Comparison of ENCODE assay signal across 16 cellular contexts in genomic region chr16:85464342-85465305, GRCh38.
A peak's percentile ranks its signal among the peaks of the same experiment; 100 is the strongest.
DNase-seq lines count a peak whose midpoint lies in the region; ATAC-seq, FAIRE-seq and TF ChIP-seq lines count a peak whose summit lies in the region.
"Had no signal": no experiment of that assay in that cellular context is flagged by ENCODE, and none has a peak within 500 bp of the region (broad histone marks: within the 10 kb centered on the region; RNA-seq: fewer than 3 reads in every experiment).

No MANE protein-coding gene starts in this region.

- TF ChIP-seq CTCF in CD8-positive, alpha-beta T cell (IDR thresholded peaks at IDR 0.05) = no peak
- TF ChIP-seq CTCF in K562 (IDR thresholded peaks at IDR 0.05 in 2 of 3, conservative IDR thresholded peaks at IDR 0.05 in 1 of 3; ENCODE audit: insufficient read depth in 2 of 3, low read depth in 1 of 3, low read length in 3 of 3) (no peak), parathyroid adenoma (IDR thresholded peaks at IDR 0.05) (no peak), RWPE1 (conservative IDR thresholded peaks at IDR 0.05; ENCODE audit: low read depth) (no peak)

- H3K27ac ChIP-seq in CD8-positive, alpha-beta T cell (ENCODE audit: low read depth, low read length) = no peak overlapping the region
- H3K27ac ChIP-seq in K562 (ENCODE audit: extremely low read depth, low read depth, low read length) = no peak overlapping the region
- H3K27ac ChIP-seq in parathyroid adenoma = peak overlapping the region; percentile 96
- H3K27ac ChIP-seq in RWPE1 = no peak overlapping the region

- H2AFZ ChIP-seq in K562 (ENCODE audit: low read depth, low read length) = no peak overlapping the region
- no peak overlapping the region for H2AFZ ChIP-seq in parathyroid adenoma

- H4K20me1 ChIP-seq in K562 (replicated peaks; ENCODE audit: control insufficient read depth, insufficient read depth, low read length) = peaks cover 12% of the 10 kb centered on the region

- H3K79me2 ChIP-seq in K562 (ENCODE audit: control insufficient read depth, insufficient read depth, low read length) = peaks cover 56% of the 10 kb centered on the region
- peaks cover 34% of the 10 kb centered on the region for H3K79me2 ChIP-seq in parathyroid adenoma

- peaks cover 9% of the 10 kb centered on the region for H3K9me1 ChIP-seq in K562 (ENCODE audit: control insufficient read depth, insufficient read depth, low read length)

- H3K4me3 ChIP-seq in CD8-positive, alpha-beta T cell (ENCODE audit: low read depth, low read length) = no peak overlapping the region
- H3K4me3 ChIP-seq in K562 = no peak overlapping the region
- H3K4me3 ChIP-seq in parathyroid adenoma (ENCODE audit: low read depth, low read length) = peak overlapping the region; percentile 35

- CTCF ChIA-PET in CD8-positive, alpha-beta T cell (lab: Charles Lee) = interaction anchor here (0.5 to 3.5 kb wide), 7 partner anchors 9 to 296 kb away, joined by 3 to 13 read pairs (median 4); no protein-coding TSS in a partner anchor
- CTCF ChIA-PET in K562 (lab: Yijun Ruan, JAX; ENCODE audit: low intra/inter-chr PET ratio) = no interaction called here
- CTCF ChIA-PET in RWPE1 (lab: Yijun Ruan, JAX) = interaction anchor here (0.5 to 0.7 kb wide), 5 partner anchors 68 to 1553 kb away, joined by 3 to 6 read pairs (median 4); no protein-coding TSS in a partner anchor

- H3K4me1 ChIP-seq in CD8-positive, alpha-beta T cell (ENCODE audit: insufficient read depth, low read length) = peaks cover 19% of the 10 kb centered on the region
- H3K4me1 ChIP-seq in K562 (replicated peaks in 1 of 2; ENCODE audit: control insufficient read depth in 2 of 2, insufficient read depth in 2 of 2, low read length in 2 of 2) (peaks cover 42 to 65% of the 10 kb centered on the region in 2 experiments), parathyroid adenoma (peaks cover 50% of the 10 kb centered on the region)

- intact Hi-C loops in CD8-positive, alpha-beta T cell (cut with DNase I, micrococcal nuclease) = no loop called here
- intact Hi-C loops in K562 (cut with micrococcal nuclease) = loop anchor here (5.0 kb wide), 2 partner anchors 88 to 148 kb away; partner anchors contain the start of gene GSE1

- in situ Hi-C loops in K562 (cut with MboI) = no loop called here

- no peaks in the 10 kb centered on the region for H3K36me3 Mint-ChIP-seq in CD8-positive, alpha-beta T cell
- H3K36me3 Mint-ChIP-seq in activated T-cell treated with anti-CD3 and anti-CD28 coated beads, Interleukin-2, amount 50 U/mL, for 72 hours (ENCODE audit: insufficient read depth in 2 of 2) = no peaks in the 10 kb centered on the region

- H3K4me3 Mint-ChIP-seq in CD8-positive, alpha-beta T cell = peak overlapping the region; percentile 35
- H3K4me3 Mint-ChIP-seq in activated T-cell treated with anti-CD3 and anti-CD28 coated beads, Interleukin-2, amount 50 U/mL, for 72 hours = no peak overlapping the region

- TF ChIP-seq POLR2A in K562 (conservative IDR thresholded peaks at IDR 0.05) = no peak

- no peak for TF ChIP-seq RAD21 in K562 (CRISPR knock-in tag; conservative IDR thresholded peaks at IDR 0.05 in 1 of 2, IDR thresholded peaks at IDR 0.05 in 1 of 2)

- no peaks in the 10 kb centered on the region for H3K27me3 ChIP-seq in CD8-positive, alpha-beta T cell (ENCODE audit: insufficient read depth, low read length)
- H3K27me3 ChIP-seq in K562 (ENCODE audit: control insufficient read depth in 2 of 2, insufficient read depth in 2 of 2, low read length in 2 of 2) = no peaks in the 10 kb centered on the region
- H3K27me3 ChIP-seq in parathyroid adenoma (ENCODE audit: control insufficient read depth, insufficient read depth, low read length) = no peaks in the 10 kb centered on the region

- H3K27ac Mint-ChIP-seq in CD8-positive, alpha-beta T cell = no peak overlapping the region
- H3K27ac Mint-ChIP-seq in activated T-cell treated with anti-CD3 and anti-CD28 coated beads, Interleukin-2, amount 50 U/mL, for 72 hours = no peak overlapping the region

- H3K9me3 ChIP-seq in CD8-positive, alpha-beta T cell (ENCODE audit: low read length) = no peaks in the 10 kb centered on the region
- H3K9me3 ChIP-seq in K562 (replicated peaks; ENCODE audit: control insufficient read depth, insufficient read depth, low read depth, low read length) (no peaks in the 10 kb centered on the region), parathyroid adenoma (ENCODE audit: control insufficient read depth, low read length) (no peaks in the 10 kb centered on the region)

- WGBS in K562 (ENCODE audit: insufficient coverage, low coverage, missing lambda C conversion rate) = 81% methylated on average over 26 of the region's 31 CpGs

- DNase-seq in CD8-positive, alpha-beta T cell = no peak
- peak; percentile 79 for DNase-seq in DMS79 treated with DMSO at 0.1 percent for 48 hours (lab: John Stamatoyannopoulos, UW)
- no peak for DNase-seq in K562 (ENCODE audit: extremely low read depth in 1 of 4, low spot score in 3 of 4)
- DNase-seq in RWPE1 (ENCODE audit: low spot score) = no peak
- DNase-seq in activated T-cell treated with anti-CD3 and anti-CD28 coated beads, Interleukin-2, amount 50 U/mL, for 1 hour = no peak
- DNase-seq in activated T-cell treated with anti-CD3 and anti-CD28 coated beads, Interleukin-2, amount 50 U/mL, for 72 hours = no peak
- DNase-seq: anterior cingulate cortex; GOT3; NCI-H1436; small intestine; stimulated activated CD4-positive, alpha-beta T cell treated with anti-CD3 and anti-CD28 coated beads, Interleukin-4, amount 100 ng/mL, for 24 hours; substantia nigra; T1000 had no signal

- H3K9ac ChIP-seq in K562 (ENCODE audit: insufficient read depth in 1 of 2, low read depth in 2 of 2, low read length in 2 of 2) (peak overlapping the region in 1 of 2 experiments; percentile 56; a peak in 2 of 4 replicates), parathyroid adenoma (no peak overlapping the region)

- no peak overlapping the region for H3K4me2 ChIP-seq in K562 (ENCODE audit: insufficient read depth, low read length)
- peak overlapping the region; percentile 66 for H3K4me2 ChIP-seq in parathyroid adenoma (ENCODE audit: low read length)

- H3K4me1 Mint-ChIP-seq in CD8-positive, alpha-beta T cell (ENCODE audit: low read depth) = peaks cover 13% of the 10 kb centered on the region
- H3K4me1 Mint-ChIP-seq in activated T-cell treated with anti-CD3 and anti-CD28 coated beads, Interleukin-2, amount 50 U/mL, for 72 hours (ENCODE audit: low read depth) = peaks cover 11% of the 10 kb centered on the region

- H3K9me3 Mint-ChIP-seq in CD8-positive, alpha-beta T cell = no peaks in the 10 kb centered on the region
- no peaks in the 10 kb centered on the region for H3K9me3 Mint-ChIP-seq in activated T-cell treated with anti-CD3 and anti-CD28 coated beads, Interleukin-2, amount 50 U/mL, for 72 hours

- no peak for FAIRE-seq in K562 (lab: Jason Lieb, UNC)
- FAIRE-seq: small intestine had no signal

- POLR2A ChIA-PET in CD8-positive, alpha-beta T cell (lab: Charles Lee) = interaction anchor here (1.1 to 4.7 kb wide), 2 partner anchors 16 to 89 kb away, joined by 3 to 23 read pairs; no protein-coding TSS in a partner anchor
- POLR2A ChIA-PET in K562 (lab: Yijun Ruan, JAX) (interaction anchor here (0.6 to 1.5 kb wide), 8 partner anchors 8 to 130 kb away, joined by 3 to 6 read pairs (median 4); no protein-coding TSS in a partner anchor), RWPE1 (lab: Yijun Ruan, JAX; ENCODE audit: low non-redundant PET) (interaction anchor here (0.5 kb wide), 1 partner anchor 93 kb away, joined by 3 read pairs; no protein-coding TSS in a partner anchor)

- no peak for TF ChIP-seq EP300 in K562 (IDR thresholded peaks at IDR 0.05; ENCODE audit: low read length)

- peaks cover 15% of the 10 kb centered on the region for H3K27me3 Mint-ChIP-seq in CD8-positive, alpha-beta T cell (ENCODE audit: low read depth)
- peaks cover 31% of the 10 kb centered on the region for H3K27me3 Mint-ChIP-seq in activated T-cell treated with anti-CD3 and anti-CD28 coated beads, Interleukin-2, amount 50 U/mL, for 72 hours (ENCODE audit: low read depth)

- BruUV-seq in K562 (replicated peaks; lab: Mats Ljungman, UMichigan) = TSS peak; percentile 33

- no peak for ATAC-seq in CD8-positive, alpha-beta T cell
- no peak for ATAC-seq in K562
- no peak for ATAC-seq in activated T-cell treated with anti-CD3 and anti-CD28 coated beads, Interleukin-2, amount 50 U/mL, for 72 hours (replicated peaks in 1 of 2)
- ATAC-seq: Panc1, SK-N-SH treated with all-trans-retinoic acid at 6 μM for 48 hours had no signal

- no peaks in the 10 kb centered on the region for H3K36me3 ChIP-seq in CD8-positive, alpha-beta T cell (ENCODE audit: insufficient read depth, low read length)
- peaks cover 11% of the 10 kb centered on the region; the same call in 2 of the 3 replicates for H3K36me3 ChIP-seq in K562 (ENCODE audit: control insufficient read depth, insufficient read depth, low read length)
- no peaks in the 10 kb centered on the region for H3K36me3 ChIP-seq in parathyroid adenoma (ENCODE audit: control insufficient read depth, insufficient read depth, low read length)

TF ChIP-seq in K562, 482 proteins besides CTCF, POLR2A, EP300 and RAD21 (continues in another document):
- no peak for TF ChIP-seq TARDBP (IDR thresholded peaks at IDR 0.05)
- no peak for TF ChIP-seq TSC22D4 (tag; IDR thresholded peaks at IDR 0.05)
- TF ChIP-seq ESRRB (CRISPR knock-in tag; IDR thresholded peaks at IDR 0.05; ENCODE audit: borderline replicate concordance) = no peak
- TF ChIP-seq ARID3B (CRISPR knock-in tag; IDR thresholded peaks at IDR 0.05; ENCODE audit: borderline replicate concordance) = no peak
